Comparison of ENCODE assay signal across 8 cellular contexts in the genomic region with DNA sequence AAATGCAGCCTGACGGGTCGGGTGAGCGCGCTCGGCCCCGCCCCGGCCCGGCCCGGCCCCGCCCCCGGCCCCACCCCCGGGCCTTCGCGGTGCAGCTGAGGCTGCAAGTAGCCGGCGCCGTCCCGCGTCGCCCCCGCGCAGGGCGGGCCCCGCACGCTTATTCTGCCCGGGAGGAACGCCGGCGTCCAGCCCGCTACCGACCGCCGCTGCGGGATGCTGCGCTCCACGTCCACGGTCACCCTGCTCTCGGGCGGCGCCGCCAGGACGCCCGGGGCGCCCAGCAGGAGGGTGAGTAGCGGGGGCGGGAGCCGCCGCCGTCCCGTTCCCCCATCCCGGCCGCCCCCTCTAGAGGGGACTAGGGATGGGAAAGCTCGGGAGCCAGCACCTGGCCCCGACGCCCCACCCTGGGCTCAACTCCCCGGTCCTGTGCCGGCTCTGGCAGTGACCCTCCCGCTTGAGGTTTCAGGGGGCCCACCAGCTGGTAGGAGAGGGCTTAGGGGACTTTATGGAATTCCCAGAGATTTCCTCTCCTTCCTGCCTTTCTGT. TPM values are rescaled to one million over a fixed set of nuclear protein-coding genes. Genes with fewer than 3 reads are reported as not detected.
DNase-seq lines count a peak whose midpoint lies in the region; FAIRE-seq and TF ChIP-seq lines count a peak whose summit lies in the region.

TSS of gene MYZAP (plus strand) at position 83 of the 546 bp plus-strand sequence. CDS start at position 214, 131 bp downstream.

- DNase-seq in NCI-H2171 (lab: John Stamatoyannopoulos, UW) (peak; percentile 11), NCI-H2171 treated with DMSO at 0.1 percent for 48 hours (lab: John Stamatoyannopoulos, UW) (no peak), endothelial cell of umbilical vein (ENCODE audit: low read depth, low spot score) (peak; percentile 51), mucosa of gallbladder (ENCODE audit: low spot score) (peak; percentile 69), DMS153 (lab: John Stamatoyannopoulos, UW) (no peak), NCI-H2227 treated with DMSO at 0.1 percent for 48 hours (lab: John Stamatoyannopoulos, UW) (no peak)
- DNase-seq in activated CD4-positive, alpha-beta T cell treated with anti-CD3 and anti-CD28 coated beads, Interleukin-2, amount 50 U/mL, for 24 hours (ENCODE audit: low read depth in 1 of 2, low spot score in 1 of 2), result peak; percentile 16 to 21
- DNase-seq in stimulated activated naive CD4-positive, alpha-beta T cell (lab: John Stamatoyannopoulos, UW), result peak; percentile 9 to 67 (median 40)

- H3K79me2 ChIP-seq in endothelial cell of umbilical vein (ENCODE audit: control insufficient read depth, insufficient read depth, low read length), result no peaks in the 10 kb centered on the region

- peak; percentile 51 for TF ChIP-seq POLR2A in endothelial cell of umbilical vein (IDR thresholded peaks at IDR 0.05; ENCODE audit: low read depth, low read length)

- no peaks in the 10 kb centered on the region for H3K9me1 ChIP-seq in endothelial cell of umbilical vein (replicated peaks; ENCODE audit: control insufficient read depth, extremely low read depth, insufficient read depth, low read length)

- dilution Hi-C loops in endothelial cell of umbilical vein (cut with MboI; ENCODE audit: extremely low pct_ligation_motif_present, low sequenced_read_pairs), result no loop called here

- FAIRE-seq in endothelial cell of umbilical vein (lab: Jason Lieb, UNC), result peak; percentile 71

- TF ChIP-seq CTCF in endothelial cell of umbilical vein (IDR thresholded peaks at IDR 0.05; ENCODE audit: extremely low read depth in 1 of 2, insufficient read depth in 1 of 2, low read depth in 1 of 2, low read length in 2 of 2), result peak in 1 of 2 donors; percentile 1

- POLR2A ChIA-PET in endothelial cell of umbilical vein (lab: Charles Lee), result no interaction called here

- H3K4me1 ChIP-seq in endothelial cell of umbilical vein (ENCODE audit: control insufficient read depth, extremely low read depth, insufficient read depth, low read length), result peaks cover 13% of the 10 kb centered on the region

- H3K36me3 ChIP-seq in endothelial cell of umbilical vein (ENCODE audit: control insufficient read depth in 2 of 2, extremely low read depth in 1 of 2, insufficient read depth in 2 of 2, low read length in 2 of 2), result no peaks in the 10 kb centered on the region

- no peaks in the 10 kb centered on the region for H3K9me3 ChIP-seq in endothelial cell of umbilical vein (replicated peaks; ENCODE audit: control insufficient read depth, insufficient read depth, low read length)

- no peak within 1 kb of the TSS for H3K27ac ChIP-seq in endothelial cell of umbilical vein (ENCODE audit: insufficient read depth, low read depth, low read length)

- peak within 1 kb of the TSS; percentile 36 for H3K9ac ChIP-seq in endothelial cell of umbilical vein (replicated peaks; ENCODE audit: extremely low read depth, insufficient read depth, low read length)

- no peaks in the 10 kb centered on the region for H3K27me3 ChIP-seq in endothelial cell of umbilical vein (ENCODE audit: control insufficient read depth in 2 of 2, insufficient read depth in 2 of 2, low read length in 2 of 2)

- H2AFZ ChIP-seq in endothelial cell of umbilical vein (ENCODE audit: low read depth, low read length), result peak within 1 kb of the TSS; percentile 68

- CTCF ChIA-PET in endothelial cell of umbilical vein (lab: Charles Lee), result interaction anchor here (1.0 to 2.4 kb wide), 4 partner anchors 14 to 32 kb away, joined by 3 to 8 read pairs (median 4); no protein-coding TSS in a partner anchor

- peak within 1 kb of the TSS; percentile 68 for H3K4me2 ChIP-seq in endothelial cell of umbilical vein (ENCODE audit: insufficient read depth, low read length)

- intact Hi-C loops in endothelial cell of umbilical vein (cut with micrococcal nuclease), result no loop called here

- peak within 1 kb of the TSS; percentile 46 to 58 (median 58) for H3K4me3 ChIP-seq in endothelial cell of umbilical vein (replicated peaks in 1 of 3; ENCODE audit: insufficient read depth in 1 of 3, low read depth in 1 of 3, low read length in 3 of 3)

- no TSS peak for BruUV-seq in endothelial cell of umbilical vein (replicated peaks; lab: Mats Ljungman, UMichigan)

- no peaks in the 10 kb centered on the region for H4K20me1 ChIP-seq in endothelial cell of umbilical vein (replicated peaks; ENCODE audit: control insufficient read depth, extremely low read depth, insufficient read depth, low read length)

TF ChIP-seq in endothelial cell of umbilical vein, 7 proteins besides CTCF, POLR2A, EP300 and RAD21:
- no peak for TF ChIP-seq GATA2 (IDR thresholded peaks at IDR 0.05; ENCODE audit: insufficient read depth, insufficient read length, low read depth, low read length)
- TF ChIP-seq, protein P1, sequence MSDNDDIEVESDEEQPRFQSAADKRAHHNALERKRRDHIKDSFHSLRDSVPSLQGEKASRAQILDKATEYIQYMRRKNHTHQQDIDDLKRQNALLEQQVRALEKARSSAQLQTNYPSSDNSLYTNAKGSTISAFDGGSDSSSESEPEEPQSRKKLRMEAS (IDR thresholded peaks at IDR 0.05; ENCODE audit: insufficient read depth, insufficient read length), result no peak

RNA-seq across cellular contexts. Expression of gene MYZAP, which starts in this region (rescaled TPM):
- total RNA-seq in endothelial cell of umbilical vein (6.1 and 8.1 TPM in 2 replicates), mucosa of gallbladder (8.2 TPM)
- 5.2 and 6.3 TPM in 2 replicates for polyA plus RNA-seq in endothelial cell of umbilical vein
- 9.2 and 10.8 TPM in 2 replicates for polyA plus RNA-seq in endothelial cell of umbilical vein (2011; cell fraction: cytosol; rRNA removed)
- 8.5 TPM in 2 replicates for polyA plus RNA-seq in endothelial cell of umbilical vein (2011; cell fraction: nucleus; rRNA removed)
- polyA plus RNA-seq in endothelial cell of umbilical vein (2012), result 13.3 and 14.4 TPM in 2 replicates
- 3.1 and 5.3 TPM in 2 replicates for polyA minus RNA-seq in endothelial cell of umbilical vein
- not detected for polyA minus RNA-seq in endothelial cell of umbilical vein (2011; cell fraction: cytosol; rRNA and poly(A)+ RNA removed)
- polyA minus RNA-seq in endothelial cell of umbilical vein (2011; cell fraction: nucleus; rRNA and poly(A)+ RNA removed), result 3.4 and 4.5 TPM in 2 replicates

Comparison
In these comparisons a context has a peak if more than half of its experiments do, and no peak if none do; other contexts are left out.
1. DNase-seq: peak in NCI-H2171 (single experiment), activated CD4-positive, alpha-beta T cell treated with anti-CD3 and anti-CD28 coated beads, Interleukin-2, amount 50 U/mL, for 24 hours (2 of 2), endothelial cell of umbilical vein (single experiment), mucosa of gallbladder (single experiment) and stimulated activated naive CD4-positive, alpha-beta T cell (6 of 6); none in NCI-H2171 treated with DMSO at 0.1 percent for 48 hours (single experiment), DMS153 (single experiment) and NCI-H2227 treated with DMSO at 0.1 percent for 48 hours (single experiment).